8 cellular contexts compared by ENCODE assay signal in the genomic region with DNA sequence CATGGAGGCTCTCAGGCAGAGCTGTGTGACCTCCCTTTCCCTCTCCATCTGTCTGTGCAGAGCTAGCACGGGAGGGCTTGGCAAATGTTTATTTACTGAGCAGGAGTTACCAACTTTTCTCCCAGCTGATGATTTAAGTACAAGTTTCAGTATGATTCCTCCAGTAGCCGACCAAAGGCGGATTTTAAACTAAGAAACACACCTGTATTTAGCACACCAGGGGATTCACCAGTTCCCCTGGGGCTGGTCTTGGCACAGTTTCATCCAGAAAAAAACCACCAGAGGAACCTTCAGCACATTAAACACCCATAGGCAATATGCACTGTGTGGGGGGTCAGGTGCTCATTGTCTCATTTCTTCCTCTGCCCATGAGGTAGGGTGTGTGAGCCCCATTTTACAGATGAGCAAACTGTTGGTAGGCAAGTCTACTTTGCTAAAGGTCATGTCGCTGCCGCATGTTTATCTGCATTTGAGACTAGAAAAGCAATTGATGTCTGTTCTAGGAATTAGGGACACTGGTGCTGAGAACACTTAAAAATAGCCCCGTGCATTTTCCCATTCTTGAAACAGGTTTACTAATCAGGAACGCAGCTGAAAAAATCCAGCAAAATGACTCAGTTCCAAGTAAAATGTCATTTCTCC.
DNase-seq lines count a peak whose midpoint lies in the region; ATAC-seq and TF ChIP-seq lines count a peak whose summit lies in the region.

No MANE protein-coding gene starts in this region.

- no peak overlapping the region for H3K27ac ChIP-seq in breast epithelium
- no peak overlapping the region for H3K27ac ChIP-seq in endodermal cell (ENCODE audit: low read depth, low read length)

- TF ChIP-seq POLR2A in breast epithelium (IDR thresholded peaks at IDR 0.05): no peak

- H3K36me3 Mint-ChIP-seq in central memory CD8-positive, alpha-beta T cell (ENCODE audit: insufficient read depth): peaks cover 2% of the 10 kb centered on the region
- H3K36me3 Mint-ChIP-seq in HFFc6 (ENCODE audit: low read depth) (0 out of 2 replicates have a peak, but pooled peaks cover 3% of the 10 kb centered on the region), endodermal cell (ENCODE audit: low read depth) (peaks cover 2% of the 10 kb centered on the region)

- ATAC-seq in GM18498 (IDR thresholded peaks at IDR 0.05; ENCODE audit: unreplicated experiment): peak; percentile 53
- ATAC-seq in GM21447 (IDR thresholded peaks at IDR 0.05; ENCODE audit: unreplicated experiment): peak; percentile 53
- peak; percentile 10 for ATAC-seq in central memory CD8-positive, alpha-beta T cell (replicated peaks; ENCODE audit: extremely low read depth, poor library complexity, severe bottlenecking)

- H3K27me3 ChIP-seq in breast epithelium: no peaks in the 10 kb centered on the region
- no peaks in the 10 kb centered on the region for H3K27me3 ChIP-seq in endodermal cell (ENCODE audit: control insufficient read depth, insufficient read depth, low read length, poor library complexity, severe bottlenecking)

- H3K9me3 ChIP-seq in breast epithelium (peaks cover 8 to 9% of the 10 kb centered on the region in 2 donors), endodermal cell (ENCODE audit: control insufficient read depth, low read length) (peaks cover 2% of the 10 kb centered on the region)

- 91 to 98% methylated on average over 5 to 7 of the region's 7 CpGs for WGBS in endodermal cell (ENCODE audit: insufficient coverage in 1 of 2, insufficient read length in 1 of 2), 2 experiments

- DNase-seq in Jurkat, Clone E6-1 (ENCODE audit: low read depth, low spot score): no peak
- no peak for DNase-seq in central memory CD8-positive, alpha-beta T cell (ENCODE audit: low spot score in 2 of 2)
- no peak for DNase-seq in breast epithelium (ENCODE audit: low spot score in 2 of 2)
- DNase-seq in HFFc6: no peak
- no peak for DNase-seq in UCSD-AML1 (lab: John Stamatoyannopoulos, UW; ENCODE audit: unreplicated experiment)
- no peak for DNase-seq in endodermal cell

- H3K4me3 ChIP-seq in Jurkat, Clone E6-1 (ENCODE audit: low read length): peak overlapping the region; percentile 24
- H3K4me3 ChIP-seq in breast epithelium: no peak overlapping the region
- no peak overlapping the region for H3K4me3 ChIP-seq in endodermal cell (ENCODE audit: low read length)

- H3K4me1 ChIP-seq in breast epithelium: no peaks in the 10 kb centered on the region
- H3K4me1 ChIP-seq in endodermal cell (ENCODE audit: control insufficient read depth, insufficient read depth, low read length): no peaks in the 10 kb centered on the region

- H3K27me3 Mint-ChIP-seq in central memory CD8-positive, alpha-beta T cell: no peaks in the 10 kb centered on the region
- H3K27me3 Mint-ChIP-seq in HFFc6 (ENCODE audit: insufficient read depth) (peaks cover 23% of the 10 kb centered on the region), endodermal cell (ENCODE audit: insufficient read depth) (peaks cover 5% of the 10 kb centered on the region)

- intact Hi-C loops in breast epithelium (cut with DNase I; ENCODE audit: low total_unique reads): loop anchor here (5.0 kb wide), 1 partner anchor 1123 kb away; no protein-coding TSS in a partner anchor

- peaks cover 73% of the 10 kb centered on the region for H3K4me1 Mint-ChIP-seq in central memory CD8-positive, alpha-beta T cell
- H3K4me1 Mint-ChIP-seq in HFFc6 (ENCODE audit: low read depth) (peaks cover 18% of the 10 kb centered on the region), endodermal cell (peaks cover 7% of the 10 kb centered on the region)

- H3K9ac ChIP-seq in endodermal cell (ENCODE audit: extremely low read depth, low read length, poor library complexity, severe bottlenecking): no peak overlapping the region

- peaks cover 9% of the 10 kb centered on the region for H3K9me3 Mint-ChIP-seq in central memory CD8-positive, alpha-beta T cell
- peaks cover 4% of the 10 kb centered on the region for H3K9me3 Mint-ChIP-seq in HFFc6
- H3K9me3 Mint-ChIP-seq in endodermal cell: peaks cover 9% of the 10 kb centered on the region

- TF ChIP-seq CTCF in breast epithelium (IDR thresholded peaks at IDR 0.05) (no peak), HFFc6 (IDR thresholded peaks at IDR 0.05) (no peak), endodermal cell (conservative IDR thresholded peaks at IDR 0.05) (no peak)

- H3K27ac Mint-ChIP-seq in central memory CD8-positive, alpha-beta T cell (ENCODE audit: low read depth): peak overlapping the region; percentile 86
- H3K27ac Mint-ChIP-seq in HFFc6 (no peak overlapping the region), endodermal cell (no peak overlapping the region)

- H3K4me3 Mint-ChIP-seq in central memory CD8-positive, alpha-beta T cell: peak overlapping the region; percentile 66
- H3K4me3 Mint-ChIP-seq in HFFc6 (no peak overlapping the region), endodermal cell (no peak overlapping the region)

- H3K36me3 ChIP-seq in breast epithelium (no peaks in the 10 kb centered on the region), endodermal cell (ENCODE audit: control insufficient read depth, insufficient read depth, low read length) (no peaks in the 10 kb centered on the region)
